ENCODE assay signal across 13 cellular contexts in the genomic region with DNA sequence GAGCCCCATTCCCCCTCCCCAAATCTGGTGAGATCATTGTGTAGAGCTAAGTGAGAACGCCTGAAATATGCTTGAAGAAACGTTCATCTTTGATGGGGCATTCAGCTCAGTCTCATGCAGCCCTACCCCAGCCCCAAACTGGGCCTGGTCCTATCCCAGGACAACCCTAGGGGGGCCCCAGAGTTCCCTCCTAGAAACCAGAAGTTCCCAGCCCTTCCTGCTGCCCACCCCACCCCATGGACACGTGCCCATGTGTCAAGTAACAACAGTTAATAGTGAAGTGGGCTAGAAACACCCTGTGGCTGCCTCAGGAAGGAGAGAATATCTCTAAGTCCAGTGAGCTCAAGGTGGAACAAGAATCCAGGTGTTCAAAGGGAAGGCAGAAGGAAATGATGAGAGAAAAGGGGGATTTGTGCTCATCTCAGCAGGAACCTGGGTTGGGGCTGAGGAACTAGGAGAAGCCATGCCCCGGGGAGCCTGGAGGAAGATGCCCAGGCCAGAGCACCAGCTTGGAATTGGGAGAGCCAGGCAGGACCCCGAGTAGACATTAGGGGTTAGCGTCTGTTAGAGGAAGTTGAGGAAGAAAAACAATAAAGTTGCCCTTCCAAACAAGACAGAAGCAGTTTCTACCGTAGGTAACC. TPM values are rescaled to one million over a fixed set of nuclear protein-coding genes. Genes with fewer than 3 reads are reported as not detected.
DNase-seq lines count a peak whose midpoint lies in the region; ATAC-seq and TF ChIP-seq lines count a peak whose summit lies in the region.
"Had no signal": no experiment of that assay in that cellular context is flagged by ENCODE, and none has a peak within 500 bp of the region (broad histone marks: within the 10 kb centered on the region; RNA-seq: fewer than 3 reads in every experiment).

No MANE protein-coding gene starts in this region.

- H3K27me3 Mint-ChIP-seq in HFFc6 (ENCODE audit: insufficient read depth), result peaks cover 2% of the 10 kb centered on the region
- H3K27me3 Mint-ChIP-seq in naive thymus-derived CD4-positive, alpha-beta T cell, result no peaks in the 10 kb centered on the region
- H3K27me3 Mint-ChIP-seq: B cell had no signal

- H3K27ac ChIP-seq in BLaER1 (peak overlapping the region; percentile 78), breast epithelium (peak overlapping the region; percentile 75 to 93), esophagus muscularis mucosa (replicated peaks in 1 of 4) (no peak overlapping the region)
- no peak overlapping the region for H3K27ac ChIP-seq in naive thymus-derived CD4-positive, alpha-beta T cell (ENCODE audit: low read depth, low read length)
- H3K27ac ChIP-seq: KMS-11 had no signal

- no peak for ATAC-seq in naive thymus-derived CD4-positive, alpha-beta T cell
- no peak for ATAC-seq in Right ventricle myocardium superior (ENCODE audit: poor library complexity)
- no peak for ATAC-seq in GM19023 (IDR thresholded peaks at IDR 0.05; ENCODE audit: unreplicated experiment)

- no peak for TF ChIP-seq CTCF in HFFc6 (IDR thresholded peaks at IDR 0.05)
- no peak for TF ChIP-seq CTCF in breast epithelium (IDR thresholded peaks at IDR 0.05)
- TF ChIP-seq CTCF in esophagus muscularis mucosa (IDR thresholded peaks at IDR 0.05), result no peak

- H3K4me3 ChIP-seq in BLaER1 (no peak overlapping the region), breast epithelium (no peak overlapping the region), esophagus muscularis mucosa (no peak overlapping the region)
- no peak overlapping the region for H3K4me3 ChIP-seq in naive thymus-derived CD4-positive, alpha-beta T cell (ENCODE audit: low read length)
- H3K4me3 ChIP-seq: GM23338 had no signal

- H3K9ac ChIP-seq in BLaER1, result no peak overlapping the region
- H3K9ac ChIP-seq: KMS-11 had no signal

- POLR2A ChIA-PET in naive thymus-derived CD4-positive, alpha-beta T cell (lab: Charles Lee), result interaction anchor here (0.7 to 15.0 kb wide), 8 partner anchors 10 to 101 kb away, joined by 3 to 418 read pairs (median 6); a partner anchor contains a TSS

- 71% methylated on average over 7 of the region's 7 CpGs for WGBS in esophagus muscularis mucosa

- peak overlapping the region; percentile 76 for H3K4me2 ChIP-seq in BLaER1
- H3K4me2 ChIP-seq: GM23338 had no signal

- H3K36me3 ChIP-seq in BLaER1, result no peaks in the 10 kb centered on the region
- H3K36me3 ChIP-seq in breast epithelium, result no peaks in the 10 kb centered on the region
- H3K36me3 ChIP-seq in naive thymus-derived CD4-positive, alpha-beta T cell (ENCODE audit: control insufficient read depth in 2 of 3, insufficient read depth in 3 of 3, low read length in 3 of 3), result no peaks in the 10 kb centered on the region
- no peaks in the 10 kb centered on the region for H3K36me3 ChIP-seq in esophagus muscularis mucosa

- no peaks in the 10 kb centered on the region for H4K20me1 ChIP-seq in BLaER1

- DNase-seq in HFFc6 (no peak), breast epithelium (ENCODE audit: low spot score in 2 of 2) (peak in 1 of 2 donors; percentile 14), NOMO-1 treated with dmso at 0.1 percent for 144 hours (lab: John Stamatoyannopoulos, UW; ENCODE audit: unreplicated experiment) (no peak), esophagus muscularis mucosa (ENCODE audit: extremely low spot score) (no peak), Right ventricle myocardium superior (no peak)
- no peak for DNase-seq in naive thymus-derived CD4-positive, alpha-beta T cell
- DNase-seq: NCI-H1436 treated with DMSO at 0.1 percent for 48 hours; stimulated activated CD4-positive, alpha-beta T cell treated with anti-CD3 and anti-CD28 coated beads, Interleukin-4, amount 100 ng/mL, for 1 hour had no signal

- CTCF ChIA-PET in naive thymus-derived CD4-positive, alpha-beta T cell (lab: Charles Lee), result interaction anchor here (0.6 to 12.5 kb wide), 14 partner anchors 8 to 744 kb away, joined by 3 to 183 read pairs (median 5); a partner anchor contains a TSS

- peak overlapping the region; percentile 86; the same call in 1 of the 2 replicates for H3K4me3 Mint-ChIP-seq in HFFc6
- H3K4me3 Mint-ChIP-seq in naive thymus-derived CD4-positive, alpha-beta T cell, result peak overlapping the region in 6 of 10 donors; percentile 19 to 68 (median 25)
- H3K4me3 Mint-ChIP-seq: B cell, GM23338 had no signal

- H3K4me1 ChIP-seq in BLaER1 (peaks cover 43% of the 10 kb centered on the region), breast epithelium (peaks cover 0 to 11% of the 10 kb centered on the region in 2 donors), esophagus muscularis mucosa (peaks cover 11 to 26% (median 22%) of the 10 kb centered on the region in 4 donors)
- peaks cover 41 to 57% of the 10 kb centered on the region in 2 donors for H3K4me1 ChIP-seq in naive thymus-derived CD4-positive, alpha-beta T cell (ENCODE audit: control insufficient read depth in 2 of 2, insufficient read depth in 2 of 2, low read length in 2 of 2)

- intact Hi-C loops in breast epithelium (cut with DNase I; ENCODE audit: low total_unique reads) (loop anchor here (5.0 to 10.0 kb wide), 2 partner anchors 67 to 329 kb away; no protein-coding TSS in a partner anchor), esophagus muscularis mucosa (cut with DNase I) (loop anchor here (2.0 kb wide), 2 partner anchors 65 to 101 kb away; no protein-coding TSS in a partner anchor), Right ventricle myocardium superior (cut with DNase I) (loop anchor here (2.0 to 5.0 kb wide), 2 partner anchors 65 to 102 kb away; no protein-coding TSS in a partner anchor)
- intact Hi-C loops in naive thymus-derived CD4-positive, alpha-beta T cell (cut with micrococcal nuclease), result loop anchor here (1.0 to 5.0 kb wide), 7 partner anchors 20 to 143 kb away; a partner anchor contains a TSS

- no peaks in the 10 kb centered on the region for H3K36me3 Mint-ChIP-seq in HFFc6 (ENCODE audit: low read depth)
- peaks cover 0 to 3% (median 0%) of the 10 kb centered on the region in 5 donors for H3K36me3 Mint-ChIP-seq in naive thymus-derived CD4-positive, alpha-beta T cell

- TF ChIP-seq EP300 in esophagus muscularis mucosa (IDR thresholded peaks at IDR 0.05), result no peak

- H3K27me3 ChIP-seq in BLaER1 (no peaks in the 10 kb centered on the region), breast epithelium (no peaks in the 10 kb centered on the region), esophagus muscularis mucosa (no peaks in the 10 kb centered on the region)
- H3K27me3 ChIP-seq in naive thymus-derived CD4-positive, alpha-beta T cell (ENCODE audit: control insufficient read depth in 2 of 2, insufficient read depth in 2 of 2, low read length in 2 of 2), result no peaks in the 10 kb centered on the region

- no peaks in the 10 kb centered on the region for H3K9me3 Mint-ChIP-seq in HFFc6
- no peaks in the 10 kb centered on the region for H3K9me3 Mint-ChIP-seq in naive thymus-derived CD4-positive, alpha-beta T cell
- H3K9me3 Mint-ChIP-seq: GM23338 had no signal

- no peak for TF ChIP-seq POLR2A in breast epithelium (IDR thresholded peaks at IDR 0.05)
- TF ChIP-seq POLR2A in esophagus muscularis mucosa (IDR thresholded peaks at IDR 0.05; ENCODE audit: low read depth), result no peak

- H3K9me3 ChIP-seq in BLaER1 (no peaks in the 10 kb centered on the region), breast epithelium (no peaks in the 10 kb centered on the region), esophagus muscularis mucosa (no peaks in the 10 kb centered on the region)
- H3K9me3 ChIP-seq in naive thymus-derived CD4-positive, alpha-beta T cell (ENCODE audit: control insufficient read depth in 2 of 3, low read length in 3 of 3), result no peaks in the 10 kb centered on the region

- H3K27ac Mint-ChIP-seq in HFFc6, result peak overlapping the region; percentile 90
- H3K27ac Mint-ChIP-seq in naive thymus-derived CD4-positive, alpha-beta T cell, result peak overlapping the region in 4 of 9 donors; percentile 28 to 95 (median 80)
- H3K27ac Mint-ChIP-seq: B cell, GM23338 had no signal

- peaks cover 92% of the 10 kb centered on the region for H3K4me1 Mint-ChIP-seq in HFFc6 (ENCODE audit: low read depth)
- H3K4me1 Mint-ChIP-seq in naive thymus-derived CD4-positive, alpha-beta T cell, result peaks cover 25 to 83% (median 45%) of the 10 kb centered on the region in 7 donors

RNA-seq across cellular contexts. Expression of a gene that starts 20.1 kb away (rescaled TPM):
- total RNA-seq in HFFc6 (2021; fragmentation: NEBNext Ultra II Directional; extraction: Animal tissue kit (Norgen Biotek cat#: 25700)), result 100 to 1,000 TPM; 147 to 225 (median 195) TPM
- total RNA-seq in breast epithelium (10 to 100 TPM; 26.1 to 46.8 (median 42.6) TPM), esophagus muscularis mucosa (10 to 100 TPM; 12.0 to 34.1 (median 14.9) TPM), Right ventricle myocardium superior (9.7 TPM)
- total RNA-seq in naive thymus-derived CD4-positive, alpha-beta T cell, result 100 to 1,000 TPM in 3 of 5 experiments, 10 to 100 TPM in 2; 94.4 to 164 (median 120) TPM
- 10 to 100 TPM; 32.8 to 39.3 TPM for polyA plus RNA-seq in naive thymus-derived CD4-positive, alpha-beta T cell

RNA-seq across cellular contexts. Expression of a gene that starts 41.2 kb away (rescaled TPM):
- total RNA-seq in HFFc6 (2021; fragmentation: NEBNext Ultra II Directional; extraction: Animal tissue kit (Norgen Biotek cat#: 25700)), result 10 to 100 TPM; 26.9 to 43.2 (median 32.6) TPM
- 10 to 100 TPM; 19.0 to 20.2 (median 19.5) TPM for total RNA-seq in breast epithelium
- total RNA-seq in naive thymus-derived CD4-positive, alpha-beta T cell, result 10 to 100 TPM; 17.4 to 31.9 (median 21.1) TPM
- 10 to 100 TPM; 35.3 to 67.3 TPM for polyA plus RNA-seq in naive thymus-derived CD4-positive, alpha-beta T cell
- total RNA-seq in esophagus muscularis mucosa, result 10 to 100 TPM; 12.0 to 21.9 (median 16.1) TPM
- total RNA-seq in Right ventricle myocardium superior, result 18.7 TPM

Comparison
In these comparisons a context has a peak if more than half of its experiments do, and no peak if none do; other contexts are left out.
1. H3K27ac ChIP-seq: peak in BLaER1 (single experiment) and breast epithelium (2 of 2); none in naive thymus-derived CD4-positive, alpha-beta T cell (single experiment) and esophagus muscularis mucosa (0 of 4).